Comparison of ENCODE assay signal across 1 cellular context in genomic region chr3:359672-360071, GRCh38.
TF ChIP-seq lines count a peak whose summit lies in the region.

No MANE protein-coding gene starts in this region.

TF ChIP-seq in GM12878, 131 proteins besides CTCF, POLR2A, EP300 and RAD21 (continued from another document):
- TF ChIP-seq, protein P1, sequence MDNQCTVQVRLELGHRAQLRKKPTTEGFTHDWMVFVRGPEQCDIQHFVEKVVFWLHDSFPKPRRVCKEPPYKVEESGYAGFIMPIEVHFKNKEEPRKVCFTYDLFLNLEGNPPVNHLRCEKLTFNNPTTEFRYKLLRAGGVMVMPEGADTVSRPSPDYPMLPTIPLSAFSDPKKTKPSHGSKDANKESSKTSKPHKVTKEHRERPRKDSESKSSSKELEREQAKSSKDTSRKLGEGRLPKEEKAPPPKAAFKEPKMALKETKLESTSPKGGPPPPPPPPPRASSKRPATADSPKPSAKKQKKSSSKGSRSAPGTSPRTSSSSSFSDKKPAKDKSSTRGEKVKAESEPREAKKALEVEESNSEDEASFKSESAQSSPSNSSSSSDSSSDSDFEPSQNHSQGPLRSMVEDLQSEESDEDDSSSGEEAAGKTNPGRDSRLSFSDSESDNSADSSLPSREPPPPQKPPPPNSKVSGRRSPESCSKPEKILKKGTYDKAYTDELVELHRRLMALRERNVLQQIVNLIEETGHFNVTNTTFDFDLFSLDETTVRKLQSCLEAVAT (IDR thresholded peaks at IDR 0.05), result peak; percentile 96
- TF ChIP-seq PAX5 (IDR thresholded peaks at IDR 0.05; ENCODE audit: borderline replicate concordance, low read depth, low read length) (no peak), RAD51 (IDR thresholded peaks at IDR 0.05) (peak; percentile 88), NBN (IDR thresholded peaks at IDR 0.05) (0 out of 2 replicates have a peak, but pooled peaks have one; percentile 9), HDAC2 (IDR thresholded peaks at IDR 0.05) (no peak), ATF7 (IDR thresholded peaks at IDR 0.05; ENCODE audit: low read depth) (0 out of 2 replicates have a peak, but pooled peaks have one; percentile 17), SPI1 (IDR thresholded peaks at IDR 0.05; ENCODE audit: borderline replicate concordance, insufficient read depth, low read depth, low read length) (no peak), TAF1 (IDR thresholded peaks at IDR 0.05; ENCODE audit: borderline replicate concordance, low read depth, low read length) (no peak), NFYA (IDR thresholded peaks at IDR 0.05; ENCODE audit: borderline replicate concordance, low read depth, low read length) (no peak), PAX8 (IDR thresholded peaks at IDR 0.05) (no peak)
